8 cellular contexts compared by ENCODE assay signal in genomic region chr9:36995927-36996471, GRCh38.
A peak's percentile ranks its signal among the peaks of the same experiment; 100 is the strongest.
DNase-seq lines count a peak whose midpoint lies in the region; ATAC-seq lines count a peak whose summit lies in the region.

No MANE protein-coding gene starts in this region.

- intact Hi-C loops in dendritic cell treated with granulocyte-macrophage colony-stimulating factor and Interleukin-4, amounts not matched to agents 40 ng/mL and 50 ng/mL, for 4 days (cut with micrococcal nuclease) = loop anchor here (10.0 kb wide), 1 partner anchor 339 kb away; no protein-coding TSS in a partner anchor

- H3K36me3 Mint-ChIP-seq in dendritic cell treated with granulocyte-macrophage colony-stimulating factor and Interleukin-4, amounts not matched to agents 40 ng/mL and 50 ng/mL, for 4 days (ENCODE audit: low read depth) = peaks cover 4% of the 10 kb centered on the region
- H3K36me3 Mint-ChIP-seq in memory B cell = peaks cover 34% of the 10 kb centered on the region

- H3K27me3 Mint-ChIP-seq in dendritic cell treated with granulocyte-macrophage colony-stimulating factor and Interleukin-4, amounts not matched to agents 40 ng/mL and 50 ng/mL, for 4 days = peaks cover 49% of the 10 kb centered on the region
- H3K27me3 Mint-ChIP-seq in memory B cell = no peaks in the 10 kb centered on the region

- DNase-seq in EH (ENCODE audit: low read depth) (peak; percentile 64), NCI-H226 (peak; percentile 43), memory B cell (ENCODE audit: low spot score in 2 of 2) (peak; percentile 60 to 78)
- peak; percentile 7 for DNase-seq in activated CD4-positive, CD25-positive, alpha-beta regulatory T cell treated with anti-CD3 and anti-CD28 coated beads, Interleukin-2, amount 50 U/mL, for 16 hours (ENCODE audit: low read depth, low spot score)
- DNase-seq in stimulated activated CD8-positive, alpha-beta memory T cell treated with anti-CD3 and anti-CD28 coated beads, Interleukin-7, amount 100 ng/mL, for 24 hours (ENCODE audit: low read depth) = peak; percentile 16

- no peak overlapping the region for H3K27ac Mint-ChIP-seq in dendritic cell treated with granulocyte-macrophage colony-stimulating factor and Interleukin-4, amounts not matched to agents 40 ng/mL and 50 ng/mL, for 4 days
- H3K27ac Mint-ChIP-seq in memory B cell = peak overlapping the region; percentile 97

- H3K4me1 Mint-ChIP-seq in dendritic cell treated with granulocyte-macrophage colony-stimulating factor and Interleukin-4, amounts not matched to agents 40 ng/mL and 50 ng/mL, for 4 days (ENCODE audit: low read depth) = no peaks in the 10 kb centered on the region
- peaks cover 87% of the 10 kb centered on the region for H3K4me1 Mint-ChIP-seq in memory B cell

- peaks cover 12% of the 10 kb centered on the region for H3K9me3 Mint-ChIP-seq in dendritic cell treated with granulocyte-macrophage colony-stimulating factor and Interleukin-4, amounts not matched to agents 40 ng/mL and 50 ng/mL, for 4 days
- peaks cover 5% of the 10 kb centered on the region for H3K9me3 Mint-ChIP-seq in memory B cell

- H3K4me3 Mint-ChIP-seq in dendritic cell treated with granulocyte-macrophage colony-stimulating factor and Interleukin-4, amounts not matched to agents 40 ng/mL and 50 ng/mL, for 4 days = peak overlapping the region; percentile 69
- peak overlapping the region; percentile 67 for H3K4me3 Mint-ChIP-seq in memory B cell

- ATAC-seq in HG02759 (IDR thresholded peaks at IDR 0.05; ENCODE audit: unreplicated experiment) (peak; percentile 31), memory B cell (ENCODE audit: low read depth) (peak; percentile 59), HG03521 (IDR thresholded peaks at IDR 0.05; ENCODE audit: unreplicated experiment) (no peak)

Comparison
In these comparisons a context has a peak if more than half of its experiments do, and no peak if none do; other contexts are left out.
1. DNase-seq: peak in every context shown above with its lines; median percentile 69 in memory B cell; 64 in EH; 43 in NCI-H226; 16 in stimulated activated CD8-positive, alpha-beta memory T cell treated with anti-CD3 and anti-CD28 coated beads, Interleukin-7, amount 100 ng/mL, for 24 hours; 7 in activated CD4-positive, CD25-positive, alpha-beta regulatory T cell treated with anti-CD3 and anti-CD28 coated beads, Interleukin-2, amount 50 U/mL, for 16 hours.